Comparison of ENCODE assay signal across 2 cellular contexts in genomic region chr1:15676010-15676409, GRCh38.
TF ChIP-seq lines count a peak whose summit lies in the region.

No MANE protein-coding gene starts in this region.

TF ChIP-seq in IMR-90, 13 proteins besides CTCF, POLR2A, EP300 and RAD21:
- TF ChIP-seq BHLHE40 (IDR thresholded peaks at IDR 0.05; ENCODE audit: low read depth, low read length) (no peak), FOS (IDR thresholded peaks at IDR 0.05; ENCODE audit: low read depth, low read length) (no peak), MAFK (IDR thresholded peaks at IDR 0.05; ENCODE audit: low read depth, low read length) (no peak), SMC3 (IDR thresholded peaks at IDR 0.05; ENCODE audit: low read depth, low read length) (no peak), ELK1 (IDR thresholded peaks at IDR 0.05; ENCODE audit: borderline replicate concordance, low read depth, low read length) (no peak), CEBPB (IDR thresholded peaks at IDR 0.05; ENCODE audit: low read depth, low read length) (no peak), MAZ (IDR thresholded peaks at IDR 0.05; ENCODE audit: borderline replicate concordance, low read depth, low read length) (no peak), CHD1 (IDR thresholded peaks at IDR 0.05; ENCODE audit: low read depth, low read length) (no peak), RCOR1 (IDR thresholded peaks at IDR 0.05; ENCODE audit: insufficient replicate concordance, low read length) (no peak), USF2 (IDR thresholded peaks at IDR 0.05; ENCODE audit: low read depth, low read length) (no peak), NFE2L2 (IDR thresholded peaks at IDR 0.05; ENCODE audit: low read depth, low read length) (no peak), MXI1 (IDR thresholded peaks at IDR 0.05; ENCODE audit: borderline replicate concordance, low read depth, low read length) (no peak), RFX5 (IDR thresholded peaks at IDR 0.05; ENCODE audit: low read depth, low read length) (no peak)

TF ChIP-seq in K562, 482 proteins besides CTCF, POLR2A, EP300 and RAD21:
- TF ChIP-seq OTX1 (CRISPR knock-in tag; IDR thresholded peaks at IDR 0.05): 0 out of 2 replicates have a peak, but pooled peaks have one; percentile 10
- TF ChIP-seq MCM3 (IDR thresholded peaks at IDR 0.05): no peak
- no peak for TF ChIP-seq HEY1 (CRISPR knock-in tag; IDR thresholded peaks at IDR 0.05; ENCODE audit: borderline replicate concordance)
